11 cellular contexts compared by ENCODE assay signal in the genomic region with DNA sequence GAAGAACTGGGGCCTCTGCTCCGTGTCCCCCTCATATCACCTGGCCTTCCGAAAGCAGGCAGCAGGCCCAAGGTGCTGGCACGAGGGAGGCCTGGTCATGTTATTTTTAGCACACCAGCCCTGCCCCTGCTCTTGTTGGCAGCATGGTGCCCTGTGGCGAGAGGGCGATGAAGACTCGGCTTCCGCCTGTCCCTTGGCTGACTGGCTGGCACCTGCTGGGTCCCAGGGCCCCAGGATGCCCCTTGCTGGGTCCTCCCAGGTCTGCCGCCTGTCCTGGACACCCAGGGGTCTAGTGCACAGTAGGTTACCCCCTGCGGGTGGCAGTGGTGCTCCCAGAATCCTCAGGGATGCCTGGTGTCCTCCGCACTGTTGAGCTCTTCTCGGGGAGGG.
DNase-seq lines count a peak whose midpoint lies in the region; ATAC-seq and TF ChIP-seq lines count a peak whose summit lies in the region.
"Had no signal": no experiment of that assay in that cellular context is flagged by ENCODE, and none has a peak within 500 bp of the region (broad histone marks: within the 10 kb centered on the region; RNA-seq: fewer than 3 reads in every experiment).

No MANE protein-coding gene starts in this region.

- no peak overlapping the region; the same call in 1 of the 2 replicates for H3K27ac Mint-ChIP-seq in HFFc6

- no peak overlapping the region for H3K4me3 Mint-ChIP-seq in HFFc6
- H3K4me3 Mint-ChIP-seq: neural crest cell had no signal

- H4K20me1 ChIP-seq in OCI-LY3 (ENCODE audit: insufficient read depth, low read length), result peaks cover 77% of the 10 kb centered on the region

- H2AFZ ChIP-seq in ACC112 (ENCODE audit: low read length, unreplicated experiment) (no peak overlapping the region), OCI-LY3 (ENCODE audit: low read depth, low read length) (no peak overlapping the region)

- H3K4me1 ChIP-seq in ACC112 (ENCODE audit: control insufficient read depth, insufficient read depth, low read length, unreplicated experiment) (peaks cover 49% of the 10 kb centered on the region), OCI-LY3 (ENCODE audit: low read length) (peaks cover 54% of the 10 kb centered on the region), heart left ventricle (peaks cover 52 to 94% (median 67%) of the 10 kb centered on the region in 12 donors), prostate gland (replicated peaks) (peaks cover 32% of the 10 kb centered on the region)

- TF ChIP-seq POLR2A in heart left ventricle (IDR thresholded peaks at IDR 0.05) (no peak), prostate gland (IDR thresholded peaks at IDR 0.05) (no peak)

- H3K36me3 ChIP-seq in ACC112 (ENCODE audit: insufficient read depth, low read length) (peaks cover 8% of the 10 kb centered on the region; the same call in 1 of the 2 replicates), OCI-LY3 (replicated peaks; ENCODE audit: low read depth, low read length) (peaks cover 33% of the 10 kb centered on the region), heart left ventricle (peaks cover 0 to 12% (median 0%) of the 10 kb centered on the region in 9 donors), prostate gland (no peaks in the 10 kb centered on the region)

- H3K27ac ChIP-seq in ACC112 (ENCODE audit: low read depth, low read length) (peak overlapping the region; percentile 77), OCI-LY3 (ENCODE audit: low read length) (0 out of 2 replicates have a peak overlapping the region, but pooled peaks have one; percentile 0), heart left ventricle (peak overlapping the region; percentile 67 to 94 (median 82)), prostate gland (peak overlapping the region; percentile 26 to 47)

- H3K9me3 Mint-ChIP-seq in HFFc6, result peaks cover 9% of the 10 kb centered on the region
- H3K9me3 Mint-ChIP-seq: neural crest cell had no signal

- H3K36me3 Mint-ChIP-seq in HFFc6 (ENCODE audit: low read depth), result peaks cover 5% of the 10 kb centered on the region

- DNase-seq in heart left ventricle, result peak in 4 of 5 donors; percentile 69 to 88 (median 79)
- no peak for DNase-seq in prostate gland (ENCODE audit: low spot score)
- no peak for DNase-seq in HFFc6
- DNase-seq in NOMO-1 (lab: John Stamatoyannopoulos, UW; ENCODE audit: unreplicated experiment in 2 of 2), result no peak
- no peak for DNase-seq in AML-193 (lab: John Stamatoyannopoulos, UW)
- DNase-seq: amniotic stem cell, NCI-H2081 had no signal

- peak; percentile 57 to 70 (median 63) for ATAC-seq in heart left ventricle
- ATAC-seq in GM18511 (IDR thresholded peaks at IDR 0.05; ENCODE audit: unreplicated experiment), result no peak

- H3K4me3 ChIP-seq in ACC112 (ENCODE audit: low read depth, low read length) (no peak overlapping the region), OCI-LY3 (ENCODE audit: low read length) (no peak overlapping the region), heart left ventricle (peak overlapping the region in 1 of 12 donors; percentile 3), prostate gland (no peak overlapping the region)

- TF ChIP-seq CTCF in OCI-LY3 (IDR thresholded peaks at IDR 0.05; ENCODE audit: low read depth, low read length), result no peak
- TF ChIP-seq CTCF in heart left ventricle (IDR thresholded peaks at IDR 0.05), result no peak
- no peak for TF ChIP-seq CTCF in prostate gland (IDR thresholded peaks at IDR 0.05)
- no peak for TF ChIP-seq CTCF in HFFc6 (IDR thresholded peaks at IDR 0.05)

- WGBS in heart left ventricle, 4 donors, result 38 to 51% (median 43%) methylated on average over 4 to 11 of the region's 11 CpGs
- WGBS in prostate gland, result 56% methylated on average over 11 of the region's 11 CpGs

- H3K79me2 ChIP-seq in ACC112 (ENCODE audit: control insufficient read depth, insufficient read depth, low read length, unreplicated experiment), result peaks cover 17% of the 10 kb centered on the region
- H3K79me2 ChIP-seq in OCI-LY3 (ENCODE audit: low read length), result peaks cover 25% of the 10 kb centered on the region

- no peaks in the 10 kb centered on the region for H3K27me3 ChIP-seq in ACC112 (ENCODE audit: insufficient read depth, low read length)
- H3K27me3 ChIP-seq in OCI-LY3 (ENCODE audit: low read depth, low read length), result no peaks in the 10 kb centered on the region
- no peaks in the 10 kb centered on the region for H3K27me3 ChIP-seq in heart left ventricle
- H3K27me3 ChIP-seq in prostate gland (replicated peaks; ENCODE audit: insufficient read depth), result no peaks in the 10 kb centered on the region

- intact Hi-C loops in heart left ventricle (cut with DNase I) (loop anchor here in 2 of 10 donors (2.0 to 5.0 kb wide), 2 partner anchors 36 to 70 kb away; no protein-coding TSS in a partner anchor), prostate gland (cut with DNase I) (no loop called here)

- H3K9me3 ChIP-seq in OCI-LY3 (ENCODE audit: insufficient read depth, low read length) (no peaks in the 10 kb centered on the region), heart left ventricle (peaks cover 0 to 9% (median 0%) of the 10 kb centered on the region in 12 donors), prostate gland (no peaks in the 10 kb centered on the region)

- no peaks in the 10 kb centered on the region for H3K27me3 Mint-ChIP-seq in HFFc6 (ENCODE audit: insufficient read depth)

- no peak overlapping the region; the same call in 1 of the 2 replicates for H3K9ac ChIP-seq in OCI-LY3 (ENCODE audit: low read length)

- H3K4me1 Mint-ChIP-seq in HFFc6 (ENCODE audit: low read depth), result peaks cover 22% of the 10 kb centered on the region

- peak overlapping the region; percentile 46 for H3K4me2 ChIP-seq in OCI-LY3 (ENCODE audit: low read length)

Comparison
In these comparisons a context has a peak if more than half of its experiments do, and no peak if none do; other contexts are left out.
1. H3K27ac ChIP-seq: peak in every context shown above with its lines; median percentile 82 in heart left ventricle; 77 in ACC112; 36 in prostate gland; 0 in OCI-LY3.
2. DNase-seq: peak in heart left ventricle (4 of 5); none in prostate gland (single experiment), HFFc6 (single experiment), NOMO-1 (0 of 2) and AML-193 (0 of 2).